ENCODE assay signal across 8 cellular contexts in the genomic region with DNA sequence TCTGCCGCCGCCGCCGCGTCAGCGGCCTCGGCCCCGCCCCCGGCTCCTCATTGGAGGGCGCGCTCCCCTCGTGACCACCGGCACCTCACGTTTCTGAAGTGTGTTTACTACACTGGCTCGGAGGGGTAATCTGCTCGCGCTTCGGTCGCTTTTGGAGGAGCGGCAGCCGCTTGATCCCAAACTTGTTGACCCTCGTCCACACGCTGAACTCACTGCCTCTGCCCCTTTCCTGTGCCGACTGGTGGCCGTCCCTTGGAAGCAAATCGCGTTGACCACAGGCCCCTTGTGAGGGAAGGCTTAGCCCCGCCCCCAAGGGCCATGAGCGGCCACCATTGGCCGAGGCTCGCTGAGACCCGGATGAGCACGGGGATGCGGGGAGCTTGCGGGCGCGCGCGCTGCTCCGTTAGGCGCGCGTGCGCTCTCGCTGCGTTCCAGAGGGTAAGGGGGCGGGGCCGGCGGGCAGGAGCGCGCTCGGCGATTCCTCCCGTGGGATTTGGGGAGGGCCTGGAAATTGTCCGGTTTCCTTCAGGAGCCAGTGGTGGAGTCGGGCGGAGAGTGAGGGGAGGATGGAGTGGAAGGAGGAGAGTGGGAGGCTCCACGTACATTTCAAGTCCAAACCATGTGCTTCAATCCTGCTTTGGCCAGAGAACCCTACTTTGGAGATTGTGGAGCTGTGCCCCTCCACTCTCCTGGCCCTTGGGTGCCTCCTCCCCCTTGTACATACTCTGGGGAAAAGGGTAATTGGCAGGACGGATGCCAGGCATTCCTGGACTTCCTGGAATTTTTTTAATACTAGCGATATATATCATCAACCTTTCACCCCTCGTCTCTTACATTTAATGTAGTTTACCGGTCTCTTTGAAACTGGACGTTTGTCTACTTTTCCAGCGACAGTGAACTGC. TPM values are rescaled to one million over a fixed set of nuclear protein-coding genes. Genes with fewer than 3 reads are reported as not detected.
A peak's percentile ranks its signal among the peaks of the same experiment; 100 is the strongest.
DNase-seq lines count a peak whose midpoint lies in the region; ATAC-seq and TF ChIP-seq lines count a peak whose summit lies in the region.

A gene (minus strand): TSS at position 3 of the 902 bp plus-strand sequence. CDS start 588 bp downstream, outside the sequence.

- peak within 1 kb of the TSS; percentile 91 for H3K27ac ChIP-seq in SJCRH30

- DNase-seq in DMS79 (lab: John Stamatoyannopoulos, UW) = peak; percentile 86
- DNase-seq in H4 (ENCODE audit: low spot score) = peak; percentile 90
- DNase-seq in MG63 = peak; percentile 93
- DNase-seq in SJCRH30 = peak; percentile 93 to 96
- DNase-seq in activated gamma-delta T cell treated with Interleukin-2 at 50 U/mL for 16 hours = peak; percentile 91
- DNase-seq in foreskin fibroblast = peak; percentile 95 to 98
- peak; percentile 98 for DNase-seq in nephron progenitor cell
- DNase-seq in stimulated activated naive CD8-positive, alpha-beta T cell treated with anti-CD3 and anti-CD28 coated beads, Interleukin-15, Interleukin-2, amounts not matched to agents 100 U/mL and 50 U/mL, for 24 hours = peak; percentile 95

- no peaks in the 10 kb centered on the region for H3K9me3 ChIP-seq in MG63
- H3K9me3 ChIP-seq in SJCRH30 (replicated peaks) = no peaks in the 10 kb centered on the region; the same call in 1 of the 2 replicates

- no peaks in the 10 kb centered on the region for H3K27me3 ChIP-seq in MG63
- no peaks in the 10 kb centered on the region for H3K27me3 ChIP-seq in SJCRH30

- TF ChIP-seq CTCF in foreskin fibroblast (IDR thresholded peaks at IDR 0.05; ENCODE audit: low read depth, low read length) (no peak), nephron progenitor cell (IDR thresholded peaks at IDR 0.05) (no peak)

- peaks cover 20% of the 10 kb centered on the region for H3K9me3 Mint-ChIP-seq in nephron progenitor cell

- peaks cover 12% of the 10 kb centered on the region for H3K4me1 Mint-ChIP-seq in nephron progenitor cell

- peak within 1 kb of the TSS; percentile 100 for H3K27ac Mint-ChIP-seq in nephron progenitor cell

- H3K36me3 Mint-ChIP-seq in nephron progenitor cell (ENCODE audit: low read depth) = peaks cover 9% of the 10 kb centered on the region

- no peaks in the 10 kb centered on the region for H3K36me3 ChIP-seq in MG63
- no peaks in the 10 kb centered on the region for H3K36me3 ChIP-seq in SJCRH30

- H3K4me1 ChIP-seq in SJCRH30 = peaks cover 4% of the 10 kb centered on the region

- ATAC-seq in stimulated activated naive CD8-positive, alpha-beta T cell treated with anti-CD3 and anti-CD28 coated beads, Interleukin-15, Interleukin-2, amounts not matched to agents 100 U/mL and 50 U/mL, for 24 hours = peak; percentile 85

- no peak within 1 kb of the TSS for H3K4me3 Mint-ChIP-seq in nephron progenitor cell

- H3K4me3 ChIP-seq in MG63 = peak within 1 kb of the TSS; percentile 72
- peak within 1 kb of the TSS; percentile 76 for H3K4me3 ChIP-seq in SJCRH30
- peak within 1 kb of the TSS; percentile 88 to 91 for H3K4me3 ChIP-seq in foreskin fibroblast (ENCODE audit: low read depth in 1 of 2, low read length in 2 of 2)

- peaks cover 10% of the 10 kb centered on the region for H3K27me3 Mint-ChIP-seq in nephron progenitor cell (ENCODE audit: low read depth, poor library complexity)

RNA-seq across cellular contexts. Expression of the gene that starts here (rescaled TPM):
- 7.0 and 13.2 TPM in 2 replicates for total RNA-seq in H4 (2014; rRNA removed; shearing (Covaris generic))
- total RNA-seq in MG63 (2014; rRNA removed; shearing (Covaris generic); ENCODE audit: low replicate concordance) = 12.9 and 15.3 TPM in 2 replicates
- total RNA-seq in SJCRH30 (2014; rRNA removed; shearing (Covaris generic)) = 30.7 and 38.0 TPM in 2 replicates

Comparison
In these comparisons a context has a peak if more than half of its experiments do, and no peak if none do; other contexts are left out.
1. Peak in every context shown above with its lines: DNase-seq, ATAC-seq, H3K4me3 ChIP-seq and H3K27ac ChIP-seq.